Comparison of ENCODE assay signal across 24 cellular contexts in genomic region chr22:20305894-20306645, GRCh38. TPM values are rescaled to one million over a fixed set of nuclear protein-coding genes. Genes with fewer than 3 reads are reported as not detected.
DNase-seq lines count a peak whose midpoint lies in the region; ATAC-seq and TF ChIP-seq lines count a peak whose summit lies in the region.
"Had no signal": no experiment of that assay in that cellular context is flagged by ENCODE, and none has a peak within 500 bp of the region (broad histone marks: within the 10 kb centered on the region; RNA-seq: fewer than 3 reads in every experiment).

No MANE protein-coding gene starts in this region.

- H3K4ac ChIP-seq in mesenchymal stem cell (ENCODE audit: low read depth in 1 of 2, low read length in 2 of 2) = no peak overlapping the region

- H2AFZ ChIP-seq in mesenchymal stem cell (ENCODE audit: low read depth, low read length) = no peak overlapping the region
- H2AFZ ChIP-seq: neural progenitor cell had no signal

- ATAC-seq in natural killer cell treated with Interleukin-12 subunit alpha and Interleukin-12 subunit beta and Interleukin-15 and Interleukin-18, amount 100 ng/mL, for 72 hours = no peak
- no peak for ATAC-seq in natural killer cell
- ATAC-seq in aorta (ENCODE audit: low FRiP score) = no peak
- ATAC-seq: activated CD4-positive, CD25-positive, alpha-beta regulatory T cell treated with anti-CD3 and anti-CD28 coated beads, Interleukin-2, amount 50 U/mL, for 24 hours; CD8-positive, alpha-beta T cell; Panc1 had no signal

- no peak overlapping the region for H3K18ac ChIP-seq in mesenchymal stem cell (ENCODE audit: low read depth in 1 of 2, low read length in 2 of 2)

- H3K27me3 ChIP-seq in mesenchymal stem cell (ENCODE audit: control insufficient read depth in 1 of 2, insufficient read depth in 1 of 2, low read length in 2 of 2) (peaks cover 12 to 35% of the 10 kb centered on the region in 2 experiments), aorta (ENCODE audit: control insufficient read depth in 1 of 2, insufficient read depth in 2 of 2, low read length in 1 of 2) (no peaks in the 10 kb centered on the region)
- H3K27me3 ChIP-seq: adrenal gland had no signal

- H3K27me3 Mint-ChIP-seq in natural killer cell treated with Interleukin-12 subunit alpha and Interleukin-12 subunit beta and Interleukin-15 and Interleukin-18, amount 100 ng/mL, for 72 hours = peaks cover 0 to 4% of the 10 kb centered on the region in 2 donors
- peaks cover 0 to 4% of the 10 kb centered on the region in 2 donors for H3K27me3 Mint-ChIP-seq in natural killer cell (ENCODE audit: low read depth in 2 of 2)

- WGBS in mesenchymal stem cell = 86% methylated on average over 21 of the region's 21 CpGs
- 82 to 83% methylated on average over 21 of the region's 21 CpGs for WGBS in aorta, 2 donors

- H2BK5ac ChIP-seq in mesenchymal stem cell (ENCODE audit: low read depth, low read length, poor library complexity, severe bottlenecking) = no peak overlapping the region

- no peak overlapping the region for H4K8ac ChIP-seq in mesenchymal stem cell (ENCODE audit: low read length)

- H2AK5ac ChIP-seq in mesenchymal stem cell (ENCODE audit: low read length, severe bottlenecking) = no peak overlapping the region

- H3K27ac ChIP-seq in mesenchymal stem cell (ENCODE audit: low read length, poor library complexity, severe bottlenecking) (no peak overlapping the region), aorta (ENCODE audit: low read depth in 1 of 2, low read length in 2 of 2) (no peak overlapping the region)
- H3K27ac ChIP-seq: 22Rv1, adrenal gland, neural progenitor cell, tibial artery had no signal

- peak overlapping the region; percentile 27 for H4K91ac ChIP-seq in mesenchymal stem cell (ENCODE audit: low read length)

- H3K4me1 ChIP-seq in mesenchymal stem cell (ENCODE audit: control insufficient read depth, insufficient read depth, low read depth, low read length) (peaks cover 8% of the 10 kb centered on the region), aorta (ENCODE audit: control insufficient read depth in 1 of 2, insufficient read depth in 2 of 2, low read length in 2 of 2) (no peaks in the 10 kb centered on the region)
- H3K4me1 ChIP-seq: adrenal gland, neural progenitor cell, tibial artery had no signal

- TF ChIP-seq CTCF in natural killer cell (IDR thresholded peaks at IDR 0.05) = no peak
- TF ChIP-seq CTCF in GM20000 (IDR thresholded peaks at IDR 0.05; ENCODE audit: extremely low read depth, missing control alignments) = no peak

- H2BK15ac ChIP-seq in mesenchymal stem cell (ENCODE audit: low read depth, poor library complexity, severe bottlenecking) = no peak overlapping the region

- no peak overlapping the region for H3K14ac ChIP-seq in mesenchymal stem cell (ENCODE audit: low read length in 2 of 2)

- intact Hi-C loops in natural killer cell (cut with micrococcal nuclease) = no loop called here
- intact Hi-C loops in aorta (cut with DNase I) = no loop called here

- H3K9me3 Mint-ChIP-seq in natural killer cell treated with Interleukin-12 subunit alpha and Interleukin-12 subunit beta and Interleukin-15 and Interleukin-18, amount 100 ng/mL, for 72 hours = no peaks in the 10 kb centered on the region
- H3K9me3 Mint-ChIP-seq in natural killer cell = no peaks in the 10 kb centered on the region
- H3K9me3 Mint-ChIP-seq: activated CD4-positive, alpha-beta memory T cell treated with anti-CD3 and anti-CD28 coated beads, Interleukin-2, amount 10 ng/mL, durations not matched to agents 7 days and 5 days; CD8-positive, alpha-beta T cell; neural progenitor cell had no signal

- H3K36me3 Mint-ChIP-seq in natural killer cell treated with Interleukin-12 subunit alpha and Interleukin-12 subunit beta and Interleukin-15 and Interleukin-18, amount 100 ng/mL, for 72 hours = no peaks in the 10 kb centered on the region
- H3K36me3 Mint-ChIP-seq in natural killer cell = no peaks in the 10 kb centered on the region
- H3K36me3 Mint-ChIP-seq: brain; CD8-positive, alpha-beta T cell; neural progenitor cell had no signal

- no peak overlapping the region for H2BK120ac ChIP-seq in mesenchymal stem cell (ENCODE audit: low read depth, low read length)

- H3K36me3 ChIP-seq in mesenchymal stem cell (ENCODE audit: control insufficient read depth in 1 of 2, insufficient read depth in 2 of 2, low read depth in 1 of 2, low read length in 2 of 2) = no peaks in the 10 kb centered on the region
- H3K36me3 ChIP-seq in aorta (ENCODE audit: control insufficient read depth in 1 of 2, insufficient read depth in 2 of 2, low read length in 1 of 2) = no peaks in the 10 kb centered on the region
- H3K36me3 ChIP-seq: adrenal gland, neural progenitor cell, tibial artery had no signal

- H3K9ac ChIP-seq in mesenchymal stem cell (ENCODE audit: low read length) = no peak overlapping the region
- H3K9ac ChIP-seq: neural progenitor cell had no signal

- H3K9me3 ChIP-seq in mesenchymal stem cell (ENCODE audit: control insufficient read depth, low read length) (no peaks in the 10 kb centered on the region), aorta (ENCODE audit: control insufficient read depth, low read length) (no peaks in the 10 kb centered on the region)
- H3K9me3 ChIP-seq: adrenal gland, tibial artery had no signal

- H3K4me3 ChIP-seq in mesenchymal stem cell (ENCODE audit: insufficient read depth in 1 of 2, low read depth in 1 of 2, low read length in 2 of 2) (no peak overlapping the region), aorta (ENCODE audit: low read length in 2 of 2) (no peak overlapping the region)
- H3K4me3 ChIP-seq: adrenal gland, neural progenitor cell, tibial artery had no signal

- no peak overlapping the region for H2BK12ac ChIP-seq in mesenchymal stem cell (ENCODE audit: low read length in 2 of 2)

- no peaks in the 10 kb centered on the region for H3K4me1 Mint-ChIP-seq in natural killer cell treated with Interleukin-12 subunit alpha and Interleukin-12 subunit beta and Interleukin-15 and Interleukin-18, amount 100 ng/mL, for 72 hours (ENCODE audit: low read depth in 2 of 2)
- H3K4me1 Mint-ChIP-seq in natural killer cell = no peaks in the 10 kb centered on the region

- H3K23ac ChIP-seq in mesenchymal stem cell (ENCODE audit: low read length in 2 of 2) = no peak overlapping the region

- no peak overlapping the region for H3K4me2 ChIP-seq in mesenchymal stem cell (ENCODE audit: low read length, poor library complexity, severe bottlenecking)
- H3K4me2 ChIP-seq: neural progenitor cell had no signal

- in situ Hi-C loops in G401 (cut with HindIII; ENCODE audit: low sequenced_read_pairs) = no loop called here

- H3K79me1 ChIP-seq in mesenchymal stem cell (replicated peaks; ENCODE audit: low read length, poor library complexity, severe bottlenecking) = no peaks in the 10 kb centered on the region

- H3K4me3 Mint-ChIP-seq in natural killer cell treated with Interleukin-12 subunit alpha and Interleukin-12 subunit beta and Interleukin-15 and Interleukin-18, amount 100 ng/mL, for 72 hours = no peak overlapping the region
- H3K4me3 Mint-ChIP-seq in natural killer cell = no peak overlapping the region
- H3K4me3 Mint-ChIP-seq: activated CD4-positive, alpha-beta memory T cell treated with anti-CD3 and anti-CD28 coated beads, Interleukin-2, amount 10 ng/mL, durations not matched to agents 7 days and 5 days; brain; CD8-positive, alpha-beta T cell; neural progenitor cell had no signal

- DNase-seq in NOMO-1 treated with DMSO at 0.1 percent for 48 hours (lab: John Stamatoyannopoulos, UW; ENCODE audit: unreplicated experiment) = peak; percentile 6
- DNase-seq in NOMO-1 treated with dmso at 0.1 percent for 144 hours (lab: John Stamatoyannopoulos, UW; ENCODE audit: unreplicated experiment) = no peak
- peak; percentile 53 for DNase-seq in natural killer cell treated with Interleukin-12 subunit alpha and Interleukin-12 subunit beta and Interleukin-15 and Interleukin-18, amount 100 ng/mL, for 72 hours (ENCODE audit: low spot score)
- DNase-seq in natural killer cell = no peak
- no peak for DNase-seq in mesenchymal stem cell
- peak; percentile 38 to 65 for DNase-seq in aorta
- no peak for DNase-seq in GM20000 (ENCODE audit: low spot score)
- DNase-seq in G401 (ENCODE audit: low spot score) = no peak
- DNase-seq: activated CD4-positive, alpha-beta memory T cell treated with anti-CD3 and anti-CD28 coated beads, Interleukin-2, amount 10 ng/mL, durations not matched to agents 7 days and 5 days; activated effector memory CD4-positive, alpha-beta T cell treated with anti-CD3 and anti-CD28 coated beads, Interleukin-2, amount 50 U/mL, for 16 hours; adrenal gland; CD8-positive, alpha-beta T cell; H7; NCI-H1105; NCI-H1930; NCI-H526; T-helper 1 cell; tibial artery had no signal

- no peak overlapping the region for H3K27ac Mint-ChIP-seq in natural killer cell treated with Interleukin-12 subunit alpha and Interleukin-12 subunit beta and Interleukin-15 and Interleukin-18, amount 100 ng/mL, for 72 hours
- H3K27ac Mint-ChIP-seq in natural killer cell = no peak overlapping the region
- H3K27ac Mint-ChIP-seq: activated CD4-positive, alpha-beta memory T cell treated with anti-CD3 and anti-CD28 coated beads, Interleukin-2, amount 10 ng/mL, durations not matched to agents 7 days and 5 days; brain; CD8-positive, alpha-beta T cell; neural progenitor cell; progenitor cell of endocrine pancreas had no signal

RNA-seq across cellular contexts. Expression of gene DGCR6L, which starts 13.8 kb away (rescaled TPM):
- 10 to 100 TPM; 18.7 to 27.2 TPM for total RNA-seq in natural killer cell treated with Interleukin-12 subunit alpha and Interleukin-12 subunit beta and Interleukin-15 and Interleukin-18, amount 100 ng/mL, for 72 hours
- total RNA-seq in natural killer cell (10 to 100 TPM; 20.3 to 34.3 (median 33.0) TPM), aorta (10 to 100 TPM; 24.1 to 32.3 TPM)
- 24.5 TPM for polyA plus RNA-seq in mesenchymal stem cell (2013, experiment 1 of 2)
- 24.9 TPM for polyA plus RNA-seq in mesenchymal stem cell (2013, experiment 2 of 2)
- 10 to 100 TPM; 70.0 to 73.5 TPM for polyA plus RNA-seq in aorta
- 54.1 and 59.2 TPM in 2 replicates for total RNA-seq in G401 (2014; rRNA removed; shearing (Covaris generic))

RNA-seq across cellular contexts. Expression of gene RTN4R, which starts 38.0 kb away (rescaled TPM):
- under 1 TPM; 0.48 to 0.78 TPM for total RNA-seq in natural killer cell treated with Interleukin-12 subunit alpha and Interleukin-12 subunit beta and Interleukin-15 and Interleukin-18, amount 100 ng/mL, for 72 hours
- total RNA-seq in natural killer cell = 1 to 10 TPM; 1.2 to 2.9 (median 1.6) TPM
- polyA plus RNA-seq in mesenchymal stem cell (2013, experiment 1 of 2) = 0.79 TPM
- polyA plus RNA-seq in mesenchymal stem cell (2013, experiment 2 of 2) = 0.93 TPM
- 1 to 10 TPM; 1.3 to 2.7 TPM for total RNA-seq in aorta
- under 1 TPM; 0.05 to 0.75 TPM for polyA plus RNA-seq in aorta
- 39.2 and 50.4 TPM in 2 replicates for total RNA-seq in G401 (2014; rRNA removed; shearing (Covaris generic))

Comparison
In these comparisons a context has a peak if more than half of its experiments do, and no peak if none do; other contexts are left out.
1. DNase-seq: peak in NOMO-1 treated with DMSO at 0.1 percent for 48 hours (single experiment), natural killer cell treated with Interleukin-12 subunit alpha and Interleukin-12 subunit beta and Interleukin-15 and Interleukin-18, amount 100 ng/mL, for 72 hours (single experiment) and aorta (2 of 2); none in NOMO-1 treated with dmso at 0.1 percent for 144 hours (single experiment), natural killer cell (single experiment), mesenchymal stem cell (single experiment), GM20000 (single experiment) and G401 (single experiment).
2. RNA of gene RTN4R, which starts 38.0 kb away (total RNA-seq): 39.2 to 50.4 TPM in G401; 1.3 to 2.7 TPM in aorta, 1.2 to 2.9 TPM in natural killer cell and 0.48 to 0.78 TPM in natural killer cell treated with Interleukin-12 subunit alpha and Interleukin-12 subunit beta and Interleukin-15 and Interleukin-18, amount 100 ng/mL, for 72 hours; every median in the first group is over 10 times any median in the second.